8 cellular contexts compared by ENCODE assay signal in the genomic region with DNA sequence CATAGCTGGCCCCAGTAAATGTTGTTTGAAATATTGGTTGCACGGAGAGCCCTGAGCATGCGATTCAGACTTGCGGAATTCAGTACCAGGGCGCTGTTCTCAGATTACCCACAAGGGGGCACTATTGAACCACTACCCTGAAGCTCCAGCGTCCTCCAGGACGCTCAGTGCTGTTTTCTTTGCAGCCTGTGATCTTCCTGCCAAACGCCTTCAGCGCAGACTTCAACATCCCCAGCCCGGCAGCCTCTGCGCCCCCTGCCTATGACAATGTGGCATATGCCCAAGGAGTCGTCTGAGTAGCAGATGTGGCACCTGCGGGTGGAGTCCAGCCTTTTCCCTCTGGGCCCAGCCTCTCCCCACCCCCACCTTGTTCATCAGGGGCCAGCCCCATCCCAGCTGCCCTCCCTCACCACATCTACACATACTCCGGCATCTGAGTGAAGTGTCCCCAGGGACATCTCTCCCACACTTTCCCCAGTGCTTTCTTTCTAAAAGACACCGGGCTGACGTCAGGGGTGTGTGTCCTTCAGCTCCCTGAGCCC. TPM values are rescaled to one million over a fixed set of nuclear protein-coding genes. Genes with fewer than 3 reads are reported as not detected.
DNase-seq lines count a peak whose midpoint lies in the region; ATAC-seq, FAIRE-seq and TF ChIP-seq lines count a peak whose summit lies in the region.

No MANE protein-coding gene starts in this region.

- no peak for TF ChIP-seq EP300 in gastroesophageal sphincter (IDR thresholded peaks at IDR 0.05)

- H3K27ac ChIP-seq in MM.1S (ENCODE audit: low read length) (no peak overlapping the region), gastroesophageal sphincter (no peak overlapping the region), upper lobe of right lung (no peak overlapping the region)

- H3K79me2 ChIP-seq in MM.1S (ENCODE audit: low read length), result no peaks in the 10 kb centered on the region

- H3K4me3 ChIP-seq in MM.1S (ENCODE audit: low read length) (no peak overlapping the region), gastroesophageal sphincter (no peak overlapping the region), upper lobe of right lung (no peak overlapping the region)

- TF ChIP-seq CTCF in MM.1S (IDR thresholded peaks at IDR 0.05; ENCODE audit: low read length) (peak; percentile 93), gastroesophageal sphincter (IDR thresholded peaks at IDR 0.05) (peak in 3 of 4 experiments; percentile 82 to 90 (median 89)), upper lobe of right lung (IDR thresholded peaks at IDR 0.05) (peak; percentile 92)

- H3K9me3 ChIP-seq in MM.1S (replicated peaks; ENCODE audit: insufficient read depth, low read length) (no peaks in the 10 kb centered on the region), gastroesophageal sphincter (no peaks in the 10 kb centered on the region), upper lobe of right lung (no peaks in the 10 kb centered on the region)

- no peak for FAIRE-seq in H54 (lab: Jason Lieb, UNC)

- WGBS in gastroesophageal sphincter (ENCODE audit: low coverage in 1 of 2), 2 donors, result 0% methylated on average over 8 to 9 of the region's 15 CpGs

- peak overlapping the region; percentile 68 for H2AFZ ChIP-seq in MM.1S (ENCODE audit: low read length)

- peak overlapping the region; percentile 27; the same call in 1 of the 2 replicates for H3K4me2 ChIP-seq in MM.1S (ENCODE audit: low read depth, low read length)

- no peaks in the 10 kb centered on the region for H3F3A ChIP-seq in MM.1S (ENCODE audit: insufficient read depth, low read length)

- H3K9ac ChIP-seq in MM.1S (ENCODE audit: low read length), result no peak overlapping the region

- no peaks in the 10 kb centered on the region for H3K36me3 ChIP-seq in MM.1S (replicated peaks; ENCODE audit: insufficient read depth, low read length)
- no peaks in the 10 kb centered on the region for H3K36me3 ChIP-seq in gastroesophageal sphincter
- no peaks in the 10 kb centered on the region for H3K36me3 ChIP-seq in upper lobe of right lung

- intact Hi-C loops in upper lobe of right lung (cut with DNase I), result no loop called here

- ATAC-seq in gastroesophageal sphincter (peak; percentile 85), upper lobe of right lung (peak; percentile 93)

- in situ Hi-C loops in G401 (cut with HindIII; ENCODE audit: low sequenced_read_pairs), result no loop called here

- H3K9me2 ChIP-seq in MM.1S (replicated peaks; ENCODE audit: insufficient read depth, low read length), result no peaks in the 10 kb centered on the region

- H3K27me3 ChIP-seq in MM.1S (replicated peaks; ENCODE audit: insufficient read depth, low read length) (no peaks in the 10 kb centered on the region), gastroesophageal sphincter (no peaks in the 10 kb centered on the region), upper lobe of right lung (no peaks in the 10 kb centered on the region)

- no peaks in the 10 kb centered on the region for H4K20me1 ChIP-seq in MM.1S (ENCODE audit: insufficient read depth, low read length)

- no peak for TF ChIP-seq POLR2A in H54 (IDR thresholded peaks at IDR 0.05; ENCODE audit: low read depth, low read length)
- no peak for TF ChIP-seq POLR2A in gastroesophageal sphincter (IDR thresholded peaks at IDR 0.05)

- H3K4me1 ChIP-seq in MM.1S (ENCODE audit: low read length) (peaks cover 6% of the 10 kb centered on the region; the same call in 1 of the 2 replicates), gastroesophageal sphincter (peaks cover 0 to 16% (median 0%) of the 10 kb centered on the region in 3 donors), upper lobe of right lung (peaks cover 6% of the 10 kb centered on the region)

- DNase-seq in G401 (ENCODE audit: low spot score) (peak; percentile 88), H54 (ENCODE audit: insufficient read length, low spot score) (peak; percentile 73), MM.1S (peak; percentile 93), SIG-M5 (lab: John Stamatoyannopoulos, UW) (peak; percentile 34), pons (ENCODE audit: low spot score) (peak; percentile 80), upper lobe of right lung (peak; percentile 72)
- DNase-seq in activated effector memory CD4-positive, alpha-beta T cell treated with Interleukin-2 at 50 U/mL for 16 hours, result peak; percentile 61

RNA-seq across cellular contexts. Expression of gene MS4A10, which starts 9.6 kb away (rescaled TPM):
- total RNA-seq in G401 (2014; rRNA removed; shearing (Covaris generic)), result not detected in 2 replicates
- not detected for total RNA-seq in gastroesophageal sphincter
- total RNA-seq in upper lobe of right lung, result not detected

RNA-seq across cellular contexts. Expression of gene MS4A15, which starts 18.8 kb away (rescaled TPM):
- not detected in 2 replicates for total RNA-seq in G401 (2014; rRNA removed; shearing (Covaris generic))
- not detected for total RNA-seq in gastroesophageal sphincter
- 147 TPM for total RNA-seq in upper lobe of right lung

RNA-seq across cellular contexts. Expression of gene MS4A18, which starts 51.0 kb away (rescaled TPM):
- total RNA-seq in G401 (2014; rRNA removed; shearing (Covaris generic)), result not detected in 2 replicates
- total RNA-seq in gastroesophageal sphincter (not detected), upper lobe of right lung (not detected)

Comparison
In these comparisons a context has a peak if more than half of its experiments do, and no peak if none do; other contexts are left out.
1. DNase-seq: peak in every context shown above with its lines; median percentile 93 in MM.1S; 88 in G401; 80 in pons; 73 in H54; 72 in upper lobe of right lung; 61 in activated effector memory CD4-positive, alpha-beta T cell treated with Interleukin-2 at 50 U/mL for 16 hours; 34 in SIG-M5.
2. RNA of gene MS4A15, which starts 18.8 kb away (total RNA-seq): 147 TPM in upper lobe of right lung (single experiment); not detected in G401 and not detected in gastroesophageal sphincter; every median in the first group is over 100 times any median in the second.
3. Peak in every context shown above with its lines, with median percentiles within 50 percentile points of each other: CTCF ChIP-seq.